ENCODE assay signal across 1 cellular context in the genomic region with DNA sequence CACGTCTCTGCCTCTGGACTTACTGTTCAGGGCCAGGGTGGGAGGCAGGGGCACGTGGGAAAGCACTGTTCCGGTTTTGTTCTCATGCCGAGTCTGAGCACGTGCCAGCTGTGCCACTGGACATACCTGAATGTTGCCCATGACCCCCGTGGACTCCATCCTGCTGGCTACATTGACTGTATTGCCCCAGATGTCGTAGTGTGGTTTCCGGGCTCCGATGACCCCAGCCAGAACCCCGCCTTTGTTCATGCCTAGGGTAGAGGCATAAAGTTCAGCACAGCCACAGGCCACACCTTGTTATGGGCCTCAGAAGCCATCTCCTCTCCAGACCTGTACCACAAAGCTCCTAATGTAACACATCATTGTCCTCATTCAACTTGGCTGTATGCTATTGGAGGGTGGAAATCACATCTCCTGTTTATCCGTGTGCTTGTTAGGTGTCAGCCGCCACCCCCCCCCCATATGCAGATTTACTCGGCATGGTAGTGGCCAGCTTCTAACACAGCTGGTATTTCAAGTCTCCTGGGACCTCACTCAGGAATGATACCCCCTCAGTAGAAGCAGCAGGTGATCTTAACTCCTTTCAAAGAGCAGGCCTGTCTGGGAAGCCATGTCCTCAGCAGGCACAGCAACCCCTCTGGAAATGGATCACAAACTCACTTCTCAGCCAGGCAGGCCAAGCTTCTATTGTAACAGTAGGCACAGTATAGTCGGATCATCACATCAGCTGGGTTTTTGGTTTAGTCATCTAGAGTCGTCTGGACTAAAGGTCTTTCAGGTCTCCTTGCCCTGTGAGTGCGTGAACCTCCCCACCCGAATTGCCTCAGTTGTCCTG.
A peak's percentile ranks its signal among the peaks of the same experiment; 100 is the strongest.
TF ChIP-seq lines count a peak whose summit lies in the region.

No MANE protein-coding gene starts in this region.

TF ChIP-seq in A549, 52 proteins besides CTCF, POLR2A, EP300 and RAD21 (continued from another document):
- TF ChIP-seq, protein P1, sequence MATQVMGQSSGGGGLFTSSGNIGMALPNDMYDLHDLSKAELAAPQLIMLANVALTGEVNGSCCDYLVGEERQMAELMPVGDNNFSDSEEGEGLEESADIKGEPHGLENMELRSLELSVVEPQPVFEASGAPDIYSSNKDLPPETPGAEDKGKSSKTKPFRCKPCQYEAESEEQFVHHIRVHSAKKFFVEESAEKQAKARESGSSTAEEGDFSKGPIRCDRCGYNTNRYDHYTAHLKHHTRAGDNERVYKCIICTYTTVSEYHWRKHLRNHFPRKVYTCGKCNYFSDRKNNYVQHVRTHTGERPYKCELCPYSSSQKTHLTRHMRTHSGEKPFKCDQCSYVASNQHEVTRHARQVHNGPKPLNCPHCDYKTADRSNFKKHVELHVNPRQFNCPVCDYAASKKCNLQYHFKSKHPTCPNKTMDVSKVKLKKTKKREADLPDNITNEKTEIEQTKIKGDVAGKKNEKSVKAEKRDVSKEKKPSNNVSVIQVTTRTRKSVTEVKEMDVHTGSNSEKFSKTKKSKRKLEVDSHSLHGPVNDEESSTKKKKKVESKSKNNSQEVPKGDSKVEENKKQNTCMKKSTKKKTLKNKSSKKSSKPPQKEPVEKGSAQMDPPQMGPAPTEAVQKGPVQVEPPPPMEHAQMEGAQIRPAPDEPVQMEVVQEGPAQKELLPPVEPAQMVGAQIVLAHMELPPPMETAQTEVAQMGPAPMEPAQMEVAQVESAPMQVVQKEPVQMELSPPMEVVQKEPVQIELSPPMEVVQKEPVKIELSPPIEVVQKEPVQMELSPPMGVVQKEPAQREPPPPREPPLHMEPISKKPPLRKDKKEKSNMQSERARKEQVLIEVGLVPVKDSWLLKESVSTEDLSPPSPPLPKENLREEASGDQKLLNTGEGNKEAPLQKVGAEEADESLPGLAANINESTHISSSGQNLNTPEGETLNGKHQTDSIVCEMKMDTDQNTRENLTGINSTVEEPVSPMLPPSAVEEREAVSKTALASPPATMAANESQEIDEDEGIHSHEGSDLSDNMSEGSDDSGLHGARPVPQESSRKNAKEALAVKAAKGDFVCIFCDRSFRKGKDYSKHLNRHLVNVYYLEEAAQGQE (IDR thresholded peaks at IDR 0.05), result no peak
- TF ChIP-seq USF2 (IDR thresholded peaks at IDR 0.05) (no peak), POLR2AphosphoS2 (conservative IDR thresholded peaks at IDR 0.05; ENCODE audit: low read length) (peak; percentile 76; the same call in 1 of the 2 replicates), ESRRA (IDR thresholded peaks at IDR 0.05; ENCODE audit: borderline replicate concordance, low read length) (no peak)
